Comparison of ENCODE assay signal across 9 cellular contexts in the genomic region with DNA sequence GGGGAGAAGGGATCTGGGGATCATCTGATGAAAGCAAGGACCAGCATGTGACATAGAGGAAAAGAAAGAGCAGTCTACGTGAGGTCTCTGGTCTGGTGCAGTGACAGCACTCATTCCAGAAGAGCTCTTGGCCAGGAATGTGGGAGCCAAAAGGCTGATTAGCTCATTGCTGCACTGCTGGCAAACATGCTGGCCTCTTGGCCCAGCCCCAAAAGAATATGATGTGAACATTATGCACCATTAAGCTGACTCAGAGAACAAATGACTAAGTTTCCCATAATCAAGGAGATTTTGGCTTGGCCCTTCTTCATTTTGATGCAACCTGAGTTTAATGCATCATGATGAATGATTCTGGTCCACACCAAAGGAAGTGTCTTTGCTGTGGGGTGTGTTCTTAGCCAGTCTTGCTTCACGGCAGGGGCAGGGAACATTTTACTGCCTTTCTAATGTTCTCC. TPM values are rescaled to one million over a fixed set of nuclear protein-coding genes. Genes with fewer than 3 reads are reported as not detected.
DNase-seq lines count a peak whose midpoint lies in the region; ATAC-seq and TF ChIP-seq lines count a peak whose summit lies in the region.
"Had no signal": no experiment of that assay in that cellular context is flagged by ENCODE, and none has a peak within 500 bp of the region (broad histone marks: within the 10 kb centered on the region; RNA-seq: fewer than 3 reads in every experiment).

No MANE protein-coding gene starts in this region.

- H3K36me3 Mint-ChIP-seq in T-cell: peaks cover 2% of the 10 kb centered on the region

- intact Hi-C loops in posterior vena cava (cut with DNase I): no loop called here

- H3K9me3 Mint-ChIP-seq in T-cell: peaks cover 0 to 3% (median 2%) of the 10 kb centered on the region in 3 donors

- no peak for ATAC-seq in T-cell (replicated peaks in 1 of 4)

- no peak for TF ChIP-seq CTCF in epithelial cell of esophagus (IDR thresholded peaks at IDR 0.05; ENCODE audit: insufficient read depth, low read depth, low read length, missing control alignments)

- H3K4me3 ChIP-seq in epithelial cell of esophagus (ENCODE audit: low read length): no peak overlapping the region

- H3K4me3 Mint-ChIP-seq in T-cell: no peak overlapping the region

- peaks cover 23 to 26% (median 25%) of the 10 kb centered on the region in 3 donors for H3K4me1 Mint-ChIP-seq in T-cell

- H3K27me3 Mint-ChIP-seq in T-cell: no peaks in the 10 kb centered on the region

- peak overlapping the region in 1 of 2 donors; percentile 52 for H3K27ac Mint-ChIP-seq in T-cell

- POLR2A ChIA-PET in T-cell (lab: Charles Lee): no interaction called here

- DNase-seq in GM03348 (ENCODE audit: low spot score) (peak; percentile 75), NCI-H226 (peak; percentile 81), epithelial cell of esophagus (ENCODE audit: low read depth) (peak; percentile 61), posterior vena cava (ENCODE audit: low spot score) (peak; percentile 89), NCI-H1694 (lab: John Stamatoyannopoulos, UW) (no peak), T-cell (no peak), NCI-H510A (lab: John Stamatoyannopoulos, UW) (no peak), NCI-H82 treated with DMSO at 0.1 percent for 48 hours (lab: John Stamatoyannopoulos, UW; ENCODE audit: unreplicated experiment) (no peak)
- DNase-seq: MM.1S had no signal

- CTCF ChIA-PET in T-cell (lab: Charles Lee): no interaction called here

RNA-seq across cellular contexts. Expression of a gene that starts 55.0 kb away (rescaled TPM):
- total RNA-seq in posterior vena cava: 1 to 10 TPM; 2.6 to 7.4 TPM
- 1 to 10 TPM; 1.5 to 4.2 (median 2.8) TPM for total RNA-seq in T-cell

Comparison
In these comparisons a context has a peak if more than half of its experiments do, and no peak if none do; other contexts are left out.
1. DNase-seq: peak in GM03348 (single experiment), NCI-H226 (single experiment), epithelial cell of esophagus (single experiment) and posterior vena cava (single experiment); none in NCI-H1694 (single experiment), T-cell (0 of 34), NCI-H510A (single experiment) and NCI-H82 treated with DMSO at 0.1 percent for 48 hours (single experiment).